28 cellular contexts compared by ENCODE assay signal in the genomic region with DNA sequence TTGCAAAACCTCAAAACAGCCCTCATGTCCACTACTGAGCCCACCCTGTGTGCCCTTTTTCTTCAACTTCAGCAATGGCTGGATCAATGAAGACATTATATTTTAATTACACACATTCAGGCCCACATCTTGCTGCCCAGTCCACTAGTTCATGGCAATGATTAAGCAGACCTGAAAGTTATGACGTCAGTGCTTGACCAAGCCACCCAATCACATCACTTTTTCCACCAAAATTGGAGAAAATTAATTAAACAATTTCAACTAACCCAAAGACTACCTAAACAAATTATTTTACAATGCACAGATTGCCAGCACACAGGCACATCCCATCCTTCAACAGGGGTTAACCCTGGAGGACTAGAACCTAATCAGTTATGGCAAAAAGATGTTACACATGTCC.
"Had no signal": no experiment of that assay in that cellular context is flagged by ENCODE, and none has a peak within 500 bp of the region (broad histone marks: within the 10 kb centered on the region; RNA-seq: fewer than 3 reads in every experiment).

No MANE protein-coding gene starts in this region.

- H3K36me3 ChIP-seq: colonic mucosa, esophagus muscularis mucosa, esophagus squamous epithelium, gastrocnemius medialis, gastroesophageal sphincter, heart left ventricle, heart right ventricle had no signal

- H3K27me3 ChIP-seq: colonic mucosa, dorsolateral prefrontal cortex, esophagus muscularis mucosa, esophagus squamous epithelium, foreskin keratinocyte, gastrocnemius medialis, gastroesophageal sphincter, heart left ventricle, heart right ventricle had no signal

- FAIRE-seq: colon, endometrium, endothelial cell of umbilical vein, frontal cortex had no signal

- H3K9me3 ChIP-seq: colonic mucosa, esophagus muscularis mucosa, esophagus squamous epithelium, gastrocnemius medialis, gastroesophageal sphincter, heart left ventricle, heart right ventricle had no signal

- H3K27ac ChIP-seq: colonic mucosa, coronary artery, dorsolateral prefrontal cortex, epithelial cell of prostate, esophagus muscularis mucosa, esophagus squamous epithelium, foreskin keratinocyte, gastrocnemius medialis, gastroesophageal sphincter, heart left ventricle, heart right ventricle had no signal

- H3K4me1 ChIP-seq: colonic mucosa, esophagus muscularis mucosa, esophagus squamous epithelium, foreskin keratinocyte, gastrocnemius medialis, gastroesophageal sphincter, heart left ventricle, heart right ventricle had no signal

- ATAC-seq: effector memory CD8-positive, alpha-beta T cell; esophagus mucosa; foreskin keratinocyte; gastrocnemius medialis; gastroesophageal sphincter; heart left ventricle; heart right ventricle had no signal

- H3K4me3 ChIP-seq: colonic mucosa, coronary artery, dorsolateral prefrontal cortex, esophagus muscularis mucosa, esophagus squamous epithelium, gastrocnemius medialis, gastroesophageal sphincter, heart left ventricle, heart right ventricle had no signal

- DNase-seq: colonic mucosa; cortex of kidney; dermis blood vessel endothelial cell; dorsolateral prefrontal cortex; effector CD4-positive, alpha-beta T cell; effector CD8-positive, alpha-beta T cell; effector memory CD4-positive, alpha-beta T cell; effector memory CD8-positive, alpha-beta T cell; endodermal cell; erythroblast; esophagus squamous epithelium; foreskin fibroblast; foreskin keratinocyte; foreskin melanocyte; gastrocnemius medialis; glutamatergic neuron; head of caudate nucleus; heart left ventricle; heart right ventricle had no signal
